ENCODE assay signal across 8 cellular contexts in genomic region chr22:49971232-49972162, GRCh38. TPM values are rescaled to one million over a fixed set of nuclear protein-coding genes. Genes with fewer than 3 reads are reported as not detected.
DNase-seq lines count a peak whose midpoint lies in the region; ATAC-seq and TF ChIP-seq lines count a peak whose summit lies in the region.

No MANE protein-coding gene starts in this region.

- TF ChIP-seq POLR2A in gastrocnemius medialis (IDR thresholded peaks at IDR 0.05): peak; percentile 72 to 85

- H3K9me3 ChIP-seq in PC-3 (ENCODE audit: low read length): no peaks in the 10 kb centered on the region
- no peaks in the 10 kb centered on the region for H3K9me3 ChIP-seq in hepatocyte (ENCODE audit: low read depth)
- no peaks in the 10 kb centered on the region for H3K9me3 ChIP-seq in gastrocnemius medialis

- CTCF ChIA-PET in PC-3 (lab: Charles Lee): interaction anchor here (1.1 kb wide), 1 partner anchor 59 kb away, joined by 4 read pairs; no protein-coding TSS in a partner anchor

- peak overlapping the region; percentile 92 for H3K4me2 ChIP-seq in PC-3 (ENCODE audit: low read length)
- H3K4me2 ChIP-seq in hepatocyte: peak overlapping the region; percentile 75

- H3K79me2 ChIP-seq in PC-3 (ENCODE audit: low read length): no peaks in the 10 kb centered on the region
- H3K79me2 ChIP-seq in hepatocyte: no peaks in the 10 kb centered on the region

- intact Hi-C loops in PC-3 (cut with micrococcal nuclease): loop anchor here (10.0 kb wide), 1 partner anchor 63 kb away; no protein-coding TSS in a partner anchor
- intact Hi-C loops in gastrocnemius medialis (cut with DNase I; ENCODE audit: low total_unique reads): loop anchor here (2.0 kb wide), 1 partner anchor 35 kb away; no protein-coding TSS in a partner anchor

- no peaks in the 10 kb centered on the region for H3K36me3 ChIP-seq in PC-3 (ENCODE audit: low read depth, low read length)
- no peaks in the 10 kb centered on the region for H3K36me3 ChIP-seq in hepatocyte (replicated peaks; ENCODE audit: insufficient read depth, low read depth)
- H3K36me3 ChIP-seq in gastrocnemius medialis: no peaks in the 10 kb centered on the region

- H3K27ac ChIP-seq in PC-3 (ENCODE audit: low read length): peak overlapping the region; percentile 84
- peak overlapping the region; percentile 92 for H3K27ac ChIP-seq in hepatocyte
- H3K27ac ChIP-seq in gastrocnemius medialis: peak overlapping the region; percentile 90 to 99 (median 95)

- H4K20me1 ChIP-seq in PC-3 (ENCODE audit: low read length) (no peaks in the 10 kb centered on the region), hepatocyte (ENCODE audit: insufficient read depth, poor library complexity, severe bottlenecking) (no peaks in the 10 kb centered on the region)

- H3K4me1 ChIP-seq in PC-3 (ENCODE audit: insufficient read depth, low read length): peaks cover 11% of the 10 kb centered on the region
- H3K4me1 ChIP-seq in hepatocyte (ENCODE audit: insufficient read depth): peaks cover 31% of the 10 kb centered on the region
- H3K4me1 ChIP-seq in gastrocnemius medialis: peaks cover 32 to 36% of the 10 kb centered on the region in 2 donors

- ATAC-seq in GM18520 (IDR thresholded peaks at IDR 0.05; ENCODE audit: unreplicated experiment) (peak; percentile 26), HG02623 (IDR thresholded peaks at IDR 0.05; ENCODE audit: unreplicated experiment) (peak; percentile 37), PC-3 (peak; percentile 63), gastrocnemius medialis (peak; percentile 48 to 51), HG02852 (IDR thresholded peaks at IDR 0.05; ENCODE audit: unreplicated experiment) (no peak)

- DNase-seq in PC-3 (peak; percentile 49), amniotic epithelial cell (ENCODE audit: low read depth) (peak; percentile 66), hepatocyte (ENCODE audit: low spot score) (peak; percentile 91), gastrocnemius medialis (peak; percentile 90 to 94), amniotic stem cell (lab: John Stamatoyannopoulos, UW) (no peak)

- H3K9me2 ChIP-seq in PC-3 (replicated peaks; ENCODE audit: low read length): no peaks in the 10 kb centered on the region
- H3K9me2 ChIP-seq in hepatocyte (replicated peaks; ENCODE audit: insufficient read depth): no peaks in the 10 kb centered on the region

- no TSS peak for BruUV-seq in PC-3 (replicated peaks; lab: Mats Ljungman, UMichigan)

- in situ Hi-C loops in gastrocnemius medialis (cut with MboI; ENCODE audit: low sequenced_read_pairs in 4 of 4): no loop called here

- H3F3A ChIP-seq in PC-3 (ENCODE audit: low read length, unreplicated experiment): peaks cover 5% of the 10 kb centered on the region

- POLR2A ChIA-PET in PC-3 (lab: Charles Lee; ENCODE audit: unreplicated experiment): no interaction called here

- peak overlapping the region; percentile 65 for H3K4me3 ChIP-seq in PC-3 (ENCODE audit: low read length)
- peak overlapping the region; percentile 5 for H3K4me3 ChIP-seq in hepatocyte
- H3K4me3 ChIP-seq in gastrocnemius medialis: peak overlapping the region; percentile 61 to 80 (median 64)

- 19% methylated on average over 24 of the region's 81 CpGs for WGBS in hepatocyte (ENCODE audit: low lambda C conversion rate, missing lambda C conversion rate)

- H2AFZ ChIP-seq in PC-3 (ENCODE audit: low read length) (peak overlapping the region; percentile 69), hepatocyte (peak overlapping the region; percentile 21)

- peak overlapping the region; percentile 80 for H3K9ac ChIP-seq in PC-3 (ENCODE audit: low read length)

- TF ChIP-seq CTCF in PC-3 (conservative IDR thresholded peaks at IDR 0.05; ENCODE audit: low read depth, low read length): no peak
- TF ChIP-seq CTCF in hepatocyte (IDR thresholded peaks at IDR 0.05; ENCODE audit: poor library complexity): no peak
- peak in 3 of 5 experiments; percentile 8 to 16 (median 13) for TF ChIP-seq CTCF in gastrocnemius medialis (IDR thresholded peaks at IDR 0.05 in 4 of 5, conservative IDR thresholded peaks at IDR 0.05 in 1 of 5)

- no peaks in the 10 kb centered on the region for H3K27me3 ChIP-seq in PC-3 (ENCODE audit: low read length)
- no peaks in the 10 kb centered on the region for H3K27me3 ChIP-seq in hepatocyte
- no peaks in the 10 kb centered on the region for H3K27me3 ChIP-seq in gastrocnemius medialis

RNA-seq across cellular contexts. Expression of gene PIM3, which starts 10.9 kb away (rescaled TPM):
- 61.7 and 72.8 TPM in 2 replicates for total RNA-seq in PC-3 (2014; rRNA removed)
- 71.8 and 81.1 TPM in 2 replicates for total RNA-seq in hepatocyte
- polyA plus RNA-seq in hepatocyte: 131 and 138 TPM in 2 replicates
- total RNA-seq in gastrocnemius medialis: 100 to 1,000 TPM; 165 to 327 (median 188) TPM

RNA-seq across cellular contexts. Expression of gene IL17REL, which starts 41.1 kb away (rescaled TPM):
- total RNA-seq in PC-3 (2014; rRNA removed) (0.04 TPM in 1 of 2 replicates, not detected in the other), hepatocyte (not detected in 2 replicates), gastrocnemius medialis (not detected)
- polyA plus RNA-seq in hepatocyte: not detected in 2 replicates

RNA-seq across cellular contexts. Expression of gene CRELD2, which starts 53.1 kb away (rescaled TPM):
- total RNA-seq in PC-3 (2014; rRNA removed) (71.3 and 85.6 TPM in 2 replicates), hepatocyte (61.9 and 79.7 TPM in 2 replicates), gastrocnemius medialis (10 to 100 TPM in 3 of 4 donors, 1 to 10 TPM in 1; 8.9 to 15.0 (median 13.0) TPM)
- polyA plus RNA-seq in hepatocyte: 129 and 151 TPM in 2 replicates

RNA-seq across cellular contexts. Expression of gene ALG12, which starts 53.3 kb away (rescaled TPM):
- total RNA-seq in PC-3 (2014; rRNA removed) (10.7 and 12.1 TPM in 2 replicates), hepatocyte (22.4 and 30.8 TPM in 2 replicates), gastrocnemius medialis (1 to 10 TPM; 6.4 to 9.6 (median 8.2) TPM)
- 62.6 and 69.6 TPM in 2 replicates for polyA plus RNA-seq in hepatocyte

Comparison
In these comparisons a context has a peak if more than half of its experiments do, and no peak if none do; other contexts are left out.
1. H3K4me3 ChIP-seq: peak in every context shown above with its lines; median percentile 65 in PC-3; 64 in gastrocnemius medialis; 5 in hepatocyte.
2. CTCF ChIP-seq: peak in gastrocnemius medialis (3 of 5); none in PC-3 (single experiment) and hepatocyte (single experiment).
3. Peak in every context shown above with its lines, with median percentiles within 50 percentile points of each other: H3K27ac ChIP-seq.